9 cellular contexts compared by ENCODE assay signal in the genomic region with DNA sequence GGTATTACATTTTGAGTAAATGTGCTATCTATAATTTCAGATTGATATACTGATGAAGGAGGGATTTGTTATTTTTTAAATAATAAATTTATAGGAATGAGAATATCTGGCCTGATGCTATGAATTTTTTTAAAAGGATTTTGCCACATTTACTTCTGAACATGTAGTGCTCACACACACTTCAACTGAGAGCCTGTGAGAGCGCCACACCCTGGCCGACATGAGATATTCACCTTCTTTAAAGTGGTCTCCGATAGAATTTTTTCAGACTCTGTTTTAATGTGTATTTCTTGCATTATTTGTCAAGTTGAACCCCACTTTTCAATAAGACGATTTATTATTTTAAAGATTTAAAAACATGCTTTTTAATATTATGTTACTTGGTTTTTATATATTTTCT.
DNase-seq lines count a peak whose midpoint lies in the region; ATAC-seq and TF ChIP-seq lines count a peak whose summit lies in the region.
"Had no signal": no experiment of that assay in that cellular context is flagged by ENCODE, and none has a peak within 500 bp of the region (broad histone marks: within the 10 kb centered on the region; RNA-seq: fewer than 3 reads in every experiment).

No MANE protein-coding gene starts in this region.

- H3K36me3 ChIP-seq in DND-41 (ENCODE audit: insufficient read depth, low read length) (no peaks in the 10 kb centered on the region), kidney epithelial cell (ENCODE audit: control insufficient read depth, insufficient read depth, low read length) (no peaks in the 10 kb centered on the region)

- ATAC-seq in DND-41 (ENCODE audit: insufficient read depth, low read depth): no peak
- ATAC-seq in GM21825 (IDR thresholded peaks at IDR 0.05; ENCODE audit: unreplicated experiment): no peak

- no peak overlapping the region for H3K4me2 ChIP-seq in DND-41 (ENCODE audit: insufficient read depth, low read length)

- no peak overlapping the region for H3K27ac ChIP-seq in DND-41 (ENCODE audit: low read length)

- H2AFZ ChIP-seq in DND-41 (ENCODE audit: low read depth, low read length): no peak overlapping the region

- H3K4me3 ChIP-seq in DND-41 (ENCODE audit: low read depth in 1 of 2, low read length in 2 of 2): no peak overlapping the region
- no peak overlapping the region for H3K4me3 ChIP-seq in kidney epithelial cell (ENCODE audit: low read depth, low read length)

- H3K9ac ChIP-seq in DND-41 (ENCODE audit: low read depth, low read length): no peak overlapping the region

- H3K79me2 ChIP-seq in DND-41 (ENCODE audit: insufficient read depth, low read length): no peaks in the 10 kb centered on the region

- H3K9me3 ChIP-seq in DND-41 (ENCODE audit: insufficient read depth, low read length, severe bottlenecking): no peaks in the 10 kb centered on the region

- peak; percentile 12 for TF ChIP-seq CTCF in DND-41 (IDR thresholded peaks at IDR 0.05; ENCODE audit: borderline replicate concordance, extremely low read depth, low read length, poor library complexity, severe bottlenecking)
- no peak for TF ChIP-seq CTCF in GM20000 (IDR thresholded peaks at IDR 0.05; ENCODE audit: extremely low read depth, missing control alignments)
- TF ChIP-seq CTCF in kidney epithelial cell (IDR thresholded peaks at IDR 0.05; ENCODE audit: insufficient read depth, low read length, poor library complexity, severe bottlenecking): peak; percentile 47

- H3K4me1 ChIP-seq in DND-41 (ENCODE audit: insufficient read depth, low read length): no peaks in the 10 kb centered on the region

- H4K20me1 ChIP-seq in DND-41 (ENCODE audit: insufficient read depth, low read length): no peaks in the 10 kb centered on the region

- DNase-seq in DND-41 (no peak), GM20000 (ENCODE audit: low spot score) (peak; percentile 6), RPMI8226 (peak; percentile 11), kidney epithelial cell (ENCODE audit: low read depth) (no peak), GDM1 (lab: John Stamatoyannopoulos, UW) (no peak), NCI-H1417 treated with DMSO at 0.1 percent for 48 hours (lab: John Stamatoyannopoulos, UW) (no peak)
- DNase-seq: activated CD4-positive, alpha-beta T cell treated with anti-CD3 and anti-CD28 coated beads for 4 hours; EL had no signal

- H3K27me3 ChIP-seq in DND-41 (ENCODE audit: insufficient read depth, low read length, poor library complexity) (no peaks in the 10 kb centered on the region), kidney epithelial cell (ENCODE audit: control insufficient read depth, insufficient read depth, low read length) (no peaks in the 10 kb centered on the region)

Comparison
In these comparisons a context has a peak if more than half of its experiments do, and no peak if none do; other contexts are left out.
1. DNase-seq: peak in GM20000 (single experiment) and RPMI8226 (single experiment); none in DND-41 (single experiment), kidney epithelial cell (single experiment), GDM1 (single experiment) and NCI-H1417 treated with DMSO at 0.1 percent for 48 hours (single experiment).